12 cellular contexts compared by ENCODE assay signal in genomic region chr6:30876039-30876730, GRCh38. TPM values are rescaled to one million over a fixed set of nuclear protein-coding genes. Genes with fewer than 3 reads are reported as not detected.
A peak's percentile ranks its signal among the peaks of the same experiment; 100 is the strongest.
DNase-seq lines count a peak whose midpoint lies in the region; ATAC-seq, FAIRE-seq and TF ChIP-seq lines count a peak whose summit lies in the region.
"Had no signal": no experiment of that assay in that cellular context is flagged by ENCODE, and none has a peak within 500 bp of the region (broad histone marks: within the 10 kb centered on the region; RNA-seq: fewer than 3 reads in every experiment).

No MANE protein-coding gene starts in this region.

- ATAC-seq in CD4-positive, CD25-positive, alpha-beta regulatory T cell (ENCODE audit: low read depth in 2 of 2) = no peak
- peak in 3 of 4 donors; percentile 26 to 57 (median 32) for ATAC-seq in pancreas
- no peak for ATAC-seq in GM18502 (IDR thresholded peaks at IDR 0.05; ENCODE audit: poor library complexity, unreplicated experiment)
- ATAC-seq in GM21737 (IDR thresholded peaks at IDR 0.05; ENCODE audit: unreplicated experiment) = no peak
- no peak for ATAC-seq in GM19023 (IDR thresholded peaks at IDR 0.05; ENCODE audit: unreplicated experiment)

- peaks cover 4% of the 10 kb centered on the region for H3K36me3 Mint-ChIP-seq in CD4-positive, CD25-positive, alpha-beta regulatory T cell

- no peak overlapping the region for H3K27ac ChIP-seq in CD4-positive, CD25-positive, alpha-beta regulatory T cell (ENCODE audit: insufficient read depth, low read length, poor library complexity, severe bottlenecking)
- H3K27ac ChIP-seq in pancreas = peak overlapping the region in 3 of 4 donors; percentile 5 to 85 (median 83)
- H3K27ac ChIP-seq: KMS-11 had no signal

- no peak for DNase-seq in CD4-positive, CD25-positive, alpha-beta regulatory T cell
- DNase-seq in NCI-H226 = peak; percentile 52
- peak; percentile 84 to 97 for DNase-seq in dermis microvascular lymphatic vessel endothelial cell (ENCODE audit: low read depth in 2 of 2)
- DNase-seq in pancreas = peak in 1 of 6 donors; percentile 37
- no peak for DNase-seq in COR-L47 (lab: John Stamatoyannopoulos, UW)
- DNase-seq: central memory CD4-positive, alpha-beta T cell had no signal

- H3K4me3 ChIP-seq in CD4-positive, CD25-positive, alpha-beta regulatory T cell (ENCODE audit: low read depth, low read length) = no peak overlapping the region
- H3K4me3 ChIP-seq in pancreas = no peak overlapping the region

- peaks cover 0 to 35% (median 14%) of the 10 kb centered on the region in 4 donors for H3K4me1 Mint-ChIP-seq in CD4-positive, CD25-positive, alpha-beta regulatory T cell

- no peaks in the 10 kb centered on the region for H3K27me3 ChIP-seq in CD4-positive, CD25-positive, alpha-beta regulatory T cell (ENCODE audit: control insufficient read depth, insufficient read depth, low read length)
- no peaks in the 10 kb centered on the region for H3K27me3 ChIP-seq in pancreas

- H3K9me3 Mint-ChIP-seq in CD4-positive, CD25-positive, alpha-beta regulatory T cell = peaks cover 0 to 19% (median 5%) of the 10 kb centered on the region in 7 donors

- no peak for TF ChIP-seq CTCF in pancreas (IDR thresholded peaks at IDR 0.05)

- peaks cover 3 to 9% of the 10 kb centered on the region in 2 experiments for H3K9me3 ChIP-seq in CD4-positive, CD25-positive, alpha-beta regulatory T cell (ENCODE audit: control insufficient read depth in 2 of 2, low read length in 2 of 2)
- no peaks in the 10 kb centered on the region for H3K9me3 ChIP-seq in pancreas

- peak overlapping the region in 2 of 3 donors; percentile 43 to 56 for H3K27ac Mint-ChIP-seq in CD4-positive, CD25-positive, alpha-beta regulatory T cell

- peaks cover 10% of the 10 kb centered on the region for H3K4me1 ChIP-seq in CD4-positive, CD25-positive, alpha-beta regulatory T cell (ENCODE audit: control insufficient read depth, insufficient read depth, low read length, poor library complexity, severe bottlenecking)
- H3K4me1 ChIP-seq in pancreas = peaks cover 0 to 3% (median 0%) of the 10 kb centered on the region in 3 donors

- peaks cover 16% of the 10 kb centered on the region for H3K27me3 Mint-ChIP-seq in CD4-positive, CD25-positive, alpha-beta regulatory T cell

- H3K36me3 ChIP-seq in CD4-positive, CD25-positive, alpha-beta regulatory T cell (ENCODE audit: control insufficient read depth, insufficient read depth, low read length) = no peaks in the 10 kb centered on the region
- H3K36me3 ChIP-seq in pancreas = no peaks in the 10 kb centered on the region

- FAIRE-seq in pancreas (lab: Jason Lieb, UNC) = no peak
- FAIRE-seq: G401.6, H54 had no signal

- WGBS in pancreas, 2 donors = 23 to 40% methylated on average over 4 of the region's 4 CpGs

- intact Hi-C loops in pancreas (cut with DNase I) = no loop called here

- peak overlapping the region in 1 of 4 donors; percentile 7 for H3K4me3 Mint-ChIP-seq in CD4-positive, CD25-positive, alpha-beta regulatory T cell

RNA-seq across cellular contexts. Expression of gene DDR1, which starts 8.1 kb away (rescaled TPM):
- total RNA-seq in CD4-positive, CD25-positive, alpha-beta regulatory T cell = 5.0 TPM
- polyA plus RNA-seq in CD4-positive, CD25-positive, alpha-beta regulatory T cell = 1 to 10 TPM; 1.2 to 3.5 (median 1.9) TPM
- total RNA-seq in dermis microvascular lymphatic vessel endothelial cell = 4.0 and 10.1 TPM in 2 replicates
- total RNA-seq in pancreas = 100 to 1,000 TPM in 4 of 6 donors, 10 to 100 TPM in 2; 92.7 to 160 (median 118) TPM
- polyA plus RNA-seq in pancreas = 100 to 1,000 TPM; 103 to 149 TPM

RNA-seq across cellular contexts. Expression of gene GTF2H4, which starts 31.8 kb away (rescaled TPM):
- total RNA-seq in CD4-positive, CD25-positive, alpha-beta regulatory T cell = 15.5 TPM
- 1 to 10 TPM; 6.8 to 7.8 (median 7.0) TPM for polyA plus RNA-seq in CD4-positive, CD25-positive, alpha-beta regulatory T cell
- total RNA-seq in dermis microvascular lymphatic vessel endothelial cell (10.4 and 13.7 TPM in 2 replicates), pancreas (10 to 100 TPM in 5 of 6 donors, 1 to 10 TPM in 1; 9.4 to 23.2 (median 13.0) TPM)
- polyA plus RNA-seq in pancreas = 10 to 100 TPM; 34.6 to 45.8 TPM

RNA-seq across cellular contexts. Expression of gene VARS2, which starts 37.9 kb away (rescaled TPM):
- 19.8 TPM for total RNA-seq in CD4-positive, CD25-positive, alpha-beta regulatory T cell
- 10 to 100 TPM; 12.9 to 20.7 (median 15.9) TPM for polyA plus RNA-seq in CD4-positive, CD25-positive, alpha-beta regulatory T cell
- total RNA-seq in dermis microvascular lymphatic vessel endothelial cell (11.1 and 16.6 TPM in 2 replicates), pancreas (10 to 100 TPM; 11.3 to 25.8 (median 17.1) TPM)
- polyA plus RNA-seq in pancreas = 10 to 100 TPM; 40.4 to 40.6 TPM

RNA-seq across cellular contexts. Expression of gene SFTA2, which starts 55.8 kb away (rescaled TPM):
- total RNA-seq in CD4-positive, CD25-positive, alpha-beta regulatory T cell = not detected
- under 1 TPM in 2 of 4 donors, not detected in 2; 0.25 to 0.32 TPM for polyA plus RNA-seq in CD4-positive, CD25-positive, alpha-beta regulatory T cell
- not detected in 2 replicates for total RNA-seq in dermis microvascular lymphatic vessel endothelial cell
- total RNA-seq in pancreas = 1 to 10 TPM in 5 of 6 donors, under 1 TPM in 1; 0.83 to 6.6 (median 2.1) TPM
- polyA plus RNA-seq in pancreas = 10 to 100 TPM; 14.4 to 22.9 TPM

Comparison
In these comparisons a context has a peak if more than half of its experiments do, and no peak if none do; other contexts are left out.
1. ATAC-seq: peak in pancreas (3 of 4); none in CD4-positive, CD25-positive, alpha-beta regulatory T cell (0 of 2), GM18502 (single experiment), GM21737 (single experiment) and GM19023 (single experiment).
2. DNase-seq: peak in NCI-H226 (single experiment) and dermis microvascular lymphatic vessel endothelial cell (2 of 2); none in CD4-positive, CD25-positive, alpha-beta regulatory T cell (0 of 3) and COR-L47 (single experiment).